ENCODE assay signal across 23 cellular contexts in the genomic region with DNA sequence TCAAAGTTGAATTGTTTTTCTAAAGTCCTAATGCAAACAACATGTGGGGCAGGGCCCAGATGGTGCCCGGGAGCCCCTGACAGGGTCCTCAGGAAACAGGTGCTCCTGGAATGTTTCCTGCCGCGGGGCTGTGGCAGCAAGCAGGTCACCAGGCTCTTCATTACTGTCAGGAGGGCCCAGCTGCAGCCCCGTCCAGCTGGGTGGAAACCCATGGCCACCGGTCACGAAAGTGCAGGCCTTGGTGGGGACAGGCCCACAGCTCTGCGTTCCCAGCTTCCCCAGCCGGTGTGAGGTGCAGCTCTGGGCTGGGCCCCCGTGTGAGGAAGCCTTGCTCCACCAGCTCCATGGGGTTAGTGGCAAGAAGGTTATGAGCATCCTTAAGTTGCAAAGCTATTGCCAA.
A peak's percentile ranks its signal among the peaks of the same experiment; 100 is the strongest.
DNase-seq lines count a peak whose midpoint lies in the region; FAIRE-seq and TF ChIP-seq lines count a peak whose summit lies in the region.
"Had no signal": no experiment of that assay in that cellular context is flagged by ENCODE, and none has a peak within 500 bp of the region (broad histone marks: within the 10 kb centered on the region; RNA-seq: fewer than 3 reads in every experiment).

No MANE protein-coding gene starts in this region.

- no peak for TF ChIP-seq CTCF in Loucy (conservative IDR thresholded peaks at IDR 0.05; ENCODE audit: low read length)
- no peak for TF ChIP-seq CTCF in kidney (IDR thresholded peaks at IDR 0.05; ENCODE audit: borderline replicate concordance, extremely low read depth, insufficient read depth)
- TF ChIP-seq CTCF in thyroid gland (IDR thresholded peaks at IDR 0.05), result no peak
- TF ChIP-seq CTCF in hepatocyte (IDR thresholded peaks at IDR 0.05; ENCODE audit: poor library complexity), result no peak

- H3K27ac ChIP-seq in kidney (ENCODE audit: low read depth in 2 of 2, low read length in 2 of 2) (no peak overlapping the region), thyroid gland (no peak overlapping the region), GM23248 (no peak overlapping the region), hepatocyte (no peak overlapping the region)
- H3K27ac ChIP-seq: BLaER1 treated with 17β-estradiol and CSF1 and Interleukin-3, amounts not matched to agents 10 nM and 100 nM; Peyer's patch; SK-N-MC had no signal

- H3K27me3 ChIP-seq in Loucy (ENCODE audit: insufficient read depth, low read length, poor library complexity, severe bottlenecking) (no peaks in the 10 kb centered on the region), thyroid gland (no peaks in the 10 kb centered on the region), GM23248 (replicated peaks; ENCODE audit: insufficient read depth) (0 out of 2 replicates have a peak, but pooled peaks cover 8% of the 10 kb centered on the region), hepatocyte (peaks cover 21% of the 10 kb centered on the region)

- H3K9me3 ChIP-seq in Loucy (ENCODE audit: insufficient read depth, low read depth, low read length) (no peaks in the 10 kb centered on the region), kidney (ENCODE audit: control insufficient read depth in 1 of 2, low read length in 2 of 2) (no peaks in the 10 kb centered on the region), thyroid gland (no peaks in the 10 kb centered on the region), GM23248 (ENCODE audit: low read depth) (no peaks in the 10 kb centered on the region), hepatocyte (ENCODE audit: low read depth) (no peaks in the 10 kb centered on the region)
- H3K9me3 ChIP-seq: Peyer's patch had no signal

- H3K9me2 ChIP-seq in Loucy (replicated peaks; ENCODE audit: low read depth, low read length), result no peaks in the 10 kb centered on the region
- no peaks in the 10 kb centered on the region for H3K9me2 ChIP-seq in GM23248 (ENCODE audit: insufficient read depth)
- no peaks in the 10 kb centered on the region for H3K9me2 ChIP-seq in hepatocyte (replicated peaks; ENCODE audit: insufficient read depth)

- H2AFZ ChIP-seq in Loucy (ENCODE audit: low read length), result no peak overlapping the region
- H2AFZ ChIP-seq in GM23248, result no peak overlapping the region
- no peak overlapping the region for H2AFZ ChIP-seq in hepatocyte

- H3K36me3 ChIP-seq in Loucy (ENCODE audit: insufficient read depth, low read length), result no peaks in the 10 kb centered on the region
- H3K36me3 ChIP-seq in kidney (ENCODE audit: control insufficient read depth in 1 of 2, insufficient read depth in 2 of 2, low read length in 2 of 2), result no peaks in the 10 kb centered on the region
- no peaks in the 10 kb centered on the region for H3K36me3 ChIP-seq in thyroid gland
- no peaks in the 10 kb centered on the region for H3K36me3 ChIP-seq in GM23248 (ENCODE audit: low read depth)
- H3K36me3 ChIP-seq in hepatocyte (replicated peaks; ENCODE audit: insufficient read depth, low read depth), result no peaks in the 10 kb centered on the region
- H3K36me3 ChIP-seq: BLaER1 treated with 17β-estradiol and CSF1 and Interleukin-3, amounts not matched to agents 10 nM and 100 nM; Peyer's patch had no signal

- in situ Hi-C loops in GM23248 (cut with MboI), result no loop called here

- FAIRE-seq in kidney (lab: Jason Lieb, UNC), result no peak
- FAIRE-seq: H54 had no signal

- 29 to 53% methylated on average over 3 to 8 of the region's 9 CpGs for WGBS in thyroid gland, 2 donors
- WGBS in GM23248 (ENCODE audit: low coverage in 1 of 2, low lambda C conversion rate in 2 of 2, missing lambda C conversion rate in 2 of 2), 2 experiments, result 30 to 36% methylated on average over 9 of the region's 9 CpGs
- 85% methylated on average over 8 of the region's 9 CpGs for WGBS in hepatocyte (ENCODE audit: low lambda C conversion rate, missing lambda C conversion rate)

- H3K4me2 ChIP-seq in Loucy (ENCODE audit: low read depth, low read length, poor library complexity, severe bottlenecking) (peak overlapping the region; percentile 27), GM23248 (ENCODE audit: unreplicated experiment) (no peak overlapping the region), hepatocyte (no peak overlapping the region)

- H3K4me3 ChIP-seq in Loucy (ENCODE audit: low read length, poor library complexity, severe bottlenecking) (peak overlapping the region; percentile 2), kidney (ENCODE audit: low read length in 2 of 2) (no peak overlapping the region), thyroid gland (replicated peaks in 1 of 3) (no peak overlapping the region), GM23248 (no peak overlapping the region), hepatocyte (no peak overlapping the region)
- H3K4me3 ChIP-seq: BLaER1 treated with 17β-estradiol and CSF1 and Interleukin-3, amounts not matched to agents 10 nM and 100 nM; Peyer's patch; SK-N-MC had no signal

- no peaks in the 10 kb centered on the region for H4K20me1 ChIP-seq in Loucy (ENCODE audit: insufficient read depth, low read length, poor library complexity, severe bottlenecking)
- no peaks in the 10 kb centered on the region for H4K20me1 ChIP-seq in GM23248 (ENCODE audit: insufficient read depth)
- no peaks in the 10 kb centered on the region for H4K20me1 ChIP-seq in hepatocyte (ENCODE audit: insufficient read depth, poor library complexity, severe bottlenecking)

- H3K9ac ChIP-seq in Loucy (ENCODE audit: low read depth, low read length, poor library complexity, severe bottlenecking) (no peak overlapping the region), kidney (ENCODE audit: low read length in 2 of 2) (no peak overlapping the region), GM23248 (no peak overlapping the region)
- H3K9ac ChIP-seq: BLaER1 treated with 17β-estradiol and CSF1 and Interleukin-3, amounts not matched to agents 10 nM and 100 nM had no signal

- H3F3A ChIP-seq in Loucy (ENCODE audit: low read depth) (no peaks in the 10 kb centered on the region), GM23248 (ENCODE audit: insufficient read depth) (no peaks in the 10 kb centered on the region)

- intact Hi-C loops in kidney (cut with DNase I) (no loop called here), thyroid gland (cut with DNase I) (no loop called here)

- peaks cover 19% of the 10 kb centered on the region for H3K4me1 ChIP-seq in Loucy (ENCODE audit: insufficient read depth, low read length, poor library complexity, severe bottlenecking)
- no peaks in the 10 kb centered on the region for H3K4me1 ChIP-seq in kidney (ENCODE audit: control insufficient read depth in 1 of 2, insufficient read depth in 1 of 2, low read depth in 1 of 2, low read length in 2 of 2)
- H3K4me1 ChIP-seq in thyroid gland, result peaks cover 0 to 12% of the 10 kb centered on the region in 2 donors
- H3K4me1 ChIP-seq in GM23248 (ENCODE audit: insufficient read depth), result no peaks in the 10 kb centered on the region
- H3K4me1 ChIP-seq in hepatocyte (ENCODE audit: insufficient read depth), result no peaks in the 10 kb centered on the region

- no peak for TF ChIP-seq POLR2A in thyroid gland (IDR thresholded peaks at IDR 0.05)

- H3K79me2 ChIP-seq in Loucy (ENCODE audit: insufficient read depth, low read length) (no peaks in the 10 kb centered on the region), GM23248 (ENCODE audit: insufficient read depth) (no peaks in the 10 kb centered on the region), hepatocyte (no peaks in the 10 kb centered on the region)

- DNase-seq in NCI-H510A treated with DMSO at 0.1 percent for 48 hours (lab: John Stamatoyannopoulos, UW) (peak; percentile 15), NCI-H510A (lab: John Stamatoyannopoulos, UW) (no peak), kidney (peak; percentile 66), thyroid gland (peak; percentile 12 to 40), GM23248 (no peak), NCI-H1092 treated with DMSO at 0.1 percent for 48 hours (lab: John Stamatoyannopoulos, UW) (no peak), hepatocyte (ENCODE audit: low spot score) (no peak)
- DNase-seq: CD8-positive, alpha-beta T cell; DMS79; HFFc6; Kasumi-1; MM.1S; NCI-H1092; NCI-H1694; NCI-H2081 treated with DMSO at 0.1 percent for 48 hours; NCI-H446 treated with DMSO at 0.1 percent for 48 hours; NCI-H748 treated with DMSO at 0.1 percent for 48 hours; NK-92 treated with Interleukin-12 subunit alpha and Interleukin-12 subunit beta, amount 100 ng/mL, for 24 hours had no signal

Comparison
In these comparisons a context has a peak if more than half of its experiments do, and no peak if none do; other contexts are left out.
1. DNase-seq: peak in NCI-H510A treated with DMSO at 0.1 percent for 48 hours (single experiment), kidney (single experiment) and thyroid gland (2 of 2); none in NCI-H510A (single experiment), GM23248 (single experiment), NCI-H1092 treated with DMSO at 0.1 percent for 48 hours (single experiment) and hepatocyte (single experiment).